8 cellular contexts compared by ENCODE assay signal in genomic region chr6:111605100-111605748, GRCh38. TPM values are rescaled to one million over a fixed set of nuclear protein-coding genes. Genes with fewer than 3 reads are reported as not detected.
DNase-seq lines count a peak whose midpoint lies in the region; ATAC-seq, FAIRE-seq and TF ChIP-seq lines count a peak whose summit lies in the region.

No MANE protein-coding gene starts in this region.

- BruUV-seq in IMR-90 (replicated peaks; lab: Mats Ljungman, UMichigan) (TSS peak; percentile 71), endothelial cell of umbilical vein (replicated peaks; lab: Mats Ljungman, UMichigan) (TSS peak; percentile 59)

- no peaks in the 10 kb centered on the region for H3K9me3 Mint-ChIP-seq in activated CD4-positive, alpha-beta T cell treated with anti-CD3 and anti-CD28 coated beads, Interleukin-2, amount 10 ng/mL, durations not matched to agents 7 days and 5 days

- no peaks in the 10 kb centered on the region; the same call in 1 of the 2 replicates for H4K20me1 ChIP-seq in IMR-90 (ENCODE audit: insufficient read depth, low read length)
- no peaks in the 10 kb centered on the region for H4K20me1 ChIP-seq in endothelial cell of umbilical vein (replicated peaks; ENCODE audit: control insufficient read depth, extremely low read depth, insufficient read depth, low read length)

- H3K18ac ChIP-seq in IMR-90 (ENCODE audit: low read depth, low read length): peak overlapping the region; percentile 99

- H3K4me1 Mint-ChIP-seq in activated CD4-positive, alpha-beta T cell treated with anti-CD3 and anti-CD28 coated beads, Interleukin-2, amount 10 ng/mL, durations not matched to agents 7 days and 5 days: peaks cover 47% of the 10 kb centered on the region

- H3K9ac ChIP-seq in IMR-90 (ENCODE audit: low read depth, low read length) (peak overlapping the region; percentile 87), endothelial cell of umbilical vein (replicated peaks; ENCODE audit: extremely low read depth, insufficient read depth, low read length) (peak overlapping the region; percentile 66), stomach smooth muscle (ENCODE audit: low read length in 2 of 2) (peak overlapping the region; percentile 86 to 96)

- peak overlapping the region; percentile 98 for H2BK5ac ChIP-seq in IMR-90 (ENCODE audit: low read depth, low read length, poor library complexity, severe bottlenecking)

- H3K79me1 ChIP-seq in IMR-90 (ENCODE audit: low read depth in 1 of 2, low read length in 2 of 2): peaks cover 13 to 50% of the 10 kb centered on the region in 2 experiments

- H4K8ac ChIP-seq in IMR-90 (ENCODE audit: low read depth in 2 of 2, low read length in 2 of 2): peak overlapping the region; percentile 89 to 91

- peak overlapping the region; percentile 98 for H3K56ac ChIP-seq in IMR-90 (ENCODE audit: extremely low read depth, insufficient read depth, low read length)

- H3K79me2 ChIP-seq in endothelial cell of umbilical vein (ENCODE audit: control insufficient read depth, insufficient read depth, low read length): no peaks in the 10 kb centered on the region

- TF ChIP-seq POLR2A in IMR-90 (IDR thresholded peaks at IDR 0.05; ENCODE audit: low read depth, low read length): no peak; the same call in 1 of the 2 replicates
- TF ChIP-seq POLR2A in endothelial cell of umbilical vein (IDR thresholded peaks at IDR 0.05; ENCODE audit: low read depth, low read length): no peak

- FAIRE-seq in endothelial cell of umbilical vein (lab: Jason Lieb, UNC): peak; percentile 80

- POLR2A ChIA-PET in IMR-90 (lab: Charles Lee; ENCODE audit: unreplicated experiment) (interaction anchor here (0.5 to 1.0 kb wide), 5 partner anchors 15 to 122 kb away, joined by 3 to 10 read pairs (median 3); partner anchors contain the start of gene REV3L), endothelial cell of umbilical vein (lab: Charles Lee) (interaction anchor here (0.6 to 1.6 kb wide), 2 partner anchors 121 to 246 kb away, joined by 5 to 6 read pairs; no protein-coding TSS in a partner anchor)
- POLR2A ChIA-PET in activated CD4-positive, alpha-beta T cell treated with anti-CD3 and anti-CD28 coated beads, Interleukin-2, amount 10 ng/mL, durations not matched to agents 7 days and 5 days (lab: Charles Lee): interaction anchor here (0.7 kb wide), 1 partner anchor 140 kb away, joined by 6 read pairs; no protein-coding TSS in a partner anchor

- peak overlapping the region; percentile 90 for H3K23ac ChIP-seq in IMR-90 (ENCODE audit: low read depth, low read length)

- peak; percentile 18; the same call in 1 of the 2 replicates for TF ChIP-seq RAD21 in IMR-90 (IDR thresholded peaks at IDR 0.05; ENCODE audit: low read length)

- H3K4me2 ChIP-seq in IMR-90 (ENCODE audit: low read depth, low read length) (peak overlapping the region; percentile 80), endothelial cell of umbilical vein (ENCODE audit: insufficient read depth, low read length) (peak overlapping the region; percentile 87)

- dilution Hi-C loops in IMR-90 (cut with HindIII; ENCODE audit: low sequenced_read_pairs, unreplicated experiment): no loop called here
- dilution Hi-C loops in endothelial cell of umbilical vein (cut with MboI; ENCODE audit: extremely low pct_ligation_motif_present, low sequenced_read_pairs): no loop called here

- DNase-seq in GF-D8 (lab: John Stamatoyannopoulos, UW): peak; percentile 53
- peak; percentile 86 for DNase-seq in IMR-90
- DNase-seq in activated CD4-positive, alpha-beta T cell treated with anti-CD3 and anti-CD28 coated beads, Interleukin-2, amount 10 ng/mL, durations not matched to agents 7 days and 5 days: peak; percentile 43
- peak; percentile 77 for DNase-seq in endothelial cell of umbilical vein (ENCODE audit: low read depth, low spot score)
- DNase-seq in mesenteric fat pad (ENCODE audit: low spot score): no peak

- H3K14ac ChIP-seq in IMR-90 (replicated peaks; ENCODE audit: low read depth, low read length): peak overlapping the region; percentile 93

- H3K9me3 ChIP-seq in IMR-90 (ENCODE audit: control insufficient read depth, insufficient read depth, low read length) (no peaks in the 10 kb centered on the region), endothelial cell of umbilical vein (replicated peaks; ENCODE audit: control insufficient read depth, insufficient read depth, low read length) (no peaks in the 10 kb centered on the region), mesodermal cell (ENCODE audit: control insufficient read depth, low read length) (no peaks in the 10 kb centered on the region), stomach smooth muscle (ENCODE audit: control insufficient read depth in 2 of 2, low read length in 2 of 2) (no peaks in the 10 kb centered on the region)

- no CpG with 5 or more reads among the region's 18 CpGs for WGBS in IMR-90 (ENCODE audit: extremely low coverage in 2 of 2, insufficient read length in 1 of 2), 2 experiments
- 2 to 4% methylated on average over 9 of the region's 18 CpGs for WGBS in mesodermal cell (ENCODE audit: insufficient coverage in 2 of 2), 2 experiments

- CTCF ChIA-PET in IMR-90 (lab: Yijun Ruan, JAX) (interaction anchor here (0.9 to 1.3 kb wide), 3 partner anchors 40 to 402 kb away, joined by 3 read pairs; a partner anchor contains a TSS), endothelial cell of umbilical vein (lab: Charles Lee) (interaction anchor here (0.7 to 2.5 kb wide), 13 partner anchors 8 to 594 kb away, joined by 3 to 11 read pairs (median 4); a partner anchor contains a TSS)
- CTCF ChIA-PET in activated CD4-positive, alpha-beta T cell treated with anti-CD3 and anti-CD28 coated beads, Interleukin-2, amount 10 ng/mL, durations not matched to agents 7 days and 5 days (lab: Charles Lee): interaction anchor here (0.6 to 1.9 kb wide), 10 partner anchors 11 to 1566 kb away, joined by 3 to 10 read pairs (median 4); a partner anchor contains a TSS

- peak overlapping the region; percentile 83 for H2BK15ac ChIP-seq in IMR-90 (ENCODE audit: low read depth, low read length)

- in situ Hi-C loops in IMR-90 (cut with MboI; ENCODE audit: low sequenced_read_pairs): no loop called here

- H2AFZ ChIP-seq in IMR-90 (replicated peaks; ENCODE audit: low read length, poor library complexity) (peak overlapping the region; percentile 75), endothelial cell of umbilical vein (ENCODE audit: low read depth, low read length) (peak overlapping the region; percentile 5)

- peak overlapping the region; percentile 88 for H2AK9ac ChIP-seq in IMR-90 (replicated peaks; ENCODE audit: low read depth, low read length, poor library complexity)

- H3K36me3 Mint-ChIP-seq in activated CD4-positive, alpha-beta T cell treated with anti-CD3 and anti-CD28 coated beads, Interleukin-2, amount 10 ng/mL, durations not matched to agents 7 days and 5 days (ENCODE audit: low read depth): peaks cover 9% of the 10 kb centered on the region

- peak overlapping the region; percentile 85 for H2AK5ac ChIP-seq in IMR-90 (ENCODE audit: low read depth, low read length)

- intact Hi-C loops in IMR-90 (cut with micrococcal nuclease): loop anchor here (1.0 to 2.0 kb wide), 3 partner anchors 14 to 121 kb away; no protein-coding TSS in a partner anchor
- intact Hi-C loops in endothelial cell of umbilical vein (cut with micrococcal nuclease): loop anchor here (1.0 to 2.0 kb wide), 2 partner anchors 37 to 438 kb away; no protein-coding TSS in a partner anchor

- no peaks in the 10 kb centered on the region for H3K27me3 Mint-ChIP-seq in activated CD4-positive, alpha-beta T cell treated with anti-CD3 and anti-CD28 coated beads, Interleukin-2, amount 10 ng/mL, durations not matched to agents 7 days and 5 days

- H3K9me1 ChIP-seq in IMR-90 (ENCODE audit: insufficient read depth, low read length) (peaks cover 13% of the 10 kb centered on the region), endothelial cell of umbilical vein (replicated peaks; ENCODE audit: control insufficient read depth, extremely low read depth, insufficient read depth, low read length) (no peaks in the 10 kb centered on the region)

- peak overlapping the region; percentile 82 for H4K5ac ChIP-seq in IMR-90 (ENCODE audit: low read depth, low read length)

- TF ChIP-seq CTCF in IMR-90 (conservative IDR thresholded peaks at IDR 0.05; ENCODE audit: low read depth, low read length) (no peak), endothelial cell of umbilical vein (IDR thresholded peaks at IDR 0.05; ENCODE audit: extremely low read depth in 1 of 2, insufficient read depth in 1 of 2, low read depth in 1 of 2, low read length in 2 of 2) (no peak)

- H3K4me3 ChIP-seq in IMR-90 (ENCODE audit: insufficient read depth, low read depth, low read length) (peak overlapping the region; percentile 55), endothelial cell of umbilical vein (replicated peaks in 1 of 3; ENCODE audit: insufficient read depth in 1 of 3, low read depth in 1 of 3, low read length in 3 of 3) (peak overlapping the region; percentile 37 to 44 (median 38)), mesodermal cell (ENCODE audit: extremely low read depth, insufficient read depth, low read length, poor library complexity, severe bottlenecking) (peak overlapping the region; percentile 49), stomach smooth muscle (ENCODE audit: low read length in 2 of 2) (peak overlapping the region; percentile 83 to 84)

- H3K27ac ChIP-seq in IMR-90 (ENCODE audit: insufficient read depth, low read length) (peak overlapping the region; percentile 97), endothelial cell of umbilical vein (ENCODE audit: insufficient read depth, low read depth, low read length) (peak overlapping the region; percentile 92), mesodermal cell (ENCODE audit: low read depth, low read length, severe bottlenecking) (peak overlapping the region; percentile 87), stomach smooth muscle (ENCODE audit: low read length) (peak overlapping the region; percentile 99)

- H3K4me1 ChIP-seq in IMR-90 (ENCODE audit: control insufficient read depth, insufficient read depth, low read length): peaks cover 30% of the 10 kb centered on the region
- peaks cover 59% of the 10 kb centered on the region for H3K4me1 ChIP-seq in endothelial cell of umbilical vein (ENCODE audit: control insufficient read depth, extremely low read depth, insufficient read depth, low read length)
- peaks cover 23% of the 10 kb centered on the region for H3K4me1 ChIP-seq in mesodermal cell (ENCODE audit: control insufficient read depth, insufficient read depth, low read length, poor library complexity, severe bottlenecking)
- H3K4me1 ChIP-seq in stomach smooth muscle (ENCODE audit: control insufficient read depth, insufficient read depth, low read length): peaks cover 49% of the 10 kb centered on the region

- peak overlapping the region; percentile 92 for H3K27ac Mint-ChIP-seq in activated CD4-positive, alpha-beta T cell treated with anti-CD3 and anti-CD28 coated beads, Interleukin-2, amount 10 ng/mL, durations not matched to agents 7 days and 5 days

- H3K27me3 ChIP-seq in IMR-90 (ENCODE audit: control insufficient read depth, insufficient read depth, low read length): no peaks in the 10 kb centered on the region
- no peaks in the 10 kb centered on the region for H3K27me3 ChIP-seq in endothelial cell of umbilical vein (ENCODE audit: control insufficient read depth in 2 of 2, insufficient read depth in 2 of 2, low read length in 2 of 2)
- no peaks in the 10 kb centered on the region for H3K27me3 ChIP-seq in stomach smooth muscle (ENCODE audit: control insufficient read depth in 1 of 2, insufficient read depth in 2 of 2, low read length in 2 of 2)

- peak overlapping the region; percentile 96 for H3K4ac ChIP-seq in IMR-90 (ENCODE audit: low read depth, low read length)

- peak overlapping the region; percentile 95 for H2BK120ac ChIP-seq in IMR-90 (ENCODE audit: low read depth, low read length)

- peak overlapping the region; percentile 75 for H2BK20ac ChIP-seq in IMR-90 (ENCODE audit: low read depth, low read length)

- H3K36me3 ChIP-seq in IMR-90 (ENCODE audit: control insufficient read depth, insufficient read depth, low read length) (no peaks in the 10 kb centered on the region; the same call in 1 of the 2 replicates), endothelial cell of umbilical vein (ENCODE audit: control insufficient read depth in 2 of 2, extremely low read depth in 1 of 2, insufficient read depth in 2 of 2, low read length in 2 of 2) (no peaks in the 10 kb centered on the region), mesodermal cell (ENCODE audit: control insufficient read depth, insufficient read depth, low read length) (no peaks in the 10 kb centered on the region), stomach smooth muscle (ENCODE audit: control insufficient read depth in 2 of 2, insufficient read depth in 2 of 2, low read length in 2 of 2) (no peaks in the 10 kb centered on the region)

- peak overlapping the region; percentile 97 for H4K91ac ChIP-seq in IMR-90 (ENCODE audit: insufficient read depth, low read depth, low read length)

- ATAC-seq in GM21717 (IDR thresholded peaks at IDR 0.05; ENCODE audit: unreplicated experiment) (peak; percentile 37), IMR-90 (ENCODE audit: low read depth) (peak; percentile 42)

- peak overlapping the region; percentile 89 for H3K4me3 Mint-ChIP-seq in activated CD4-positive, alpha-beta T cell treated with anti-CD3 and anti-CD28 coated beads, Interleukin-2, amount 10 ng/mL, durations not matched to agents 7 days and 5 days

RNA-seq across cellular contexts. Expression of gene TRAF3IP2, which starts 0.5 kb away (rescaled TPM):
- total RNA-seq in IMR-90 (2012; rRNA removed) (11.7 and 15.2 TPM in 2 replicates), endothelial cell of umbilical vein (16.5 and 19.2 TPM in 2 replicates), mesenteric fat pad (29.9 TPM)
- polyA plus RNA-seq in IMR-90 (2012; rRNA removed) (12.8 and 14.9 TPM in 2 replicates), endothelial cell of umbilical vein (17.1 and 18.1 TPM in 2 replicates)
- 12.6 and 14.2 TPM in 2 replicates for polyA plus RNA-seq in IMR-90 (2012; cell fraction: cytosol; rRNA removed)
- polyA plus RNA-seq in IMR-90 (2012; cell fraction: nucleus; rRNA removed; ENCODE audit: low replicate concordance): 8.7 and 9.4 TPM in 2 replicates
- 10 to 100 TPM; 30.2 to 34.1 TPM for total RNA-seq in activated CD4-positive, alpha-beta T cell treated with anti-CD3 and anti-CD28 coated beads, Interleukin-2, amount 10 ng/mL, durations not matched to agents 7 days and 5 days
- polyA plus RNA-seq in endothelial cell of umbilical vein (2011; cell fraction: cytosol; rRNA removed): 21.0 and 24.8 TPM in 2 replicates
- 12.4 and 13.2 TPM in 2 replicates for polyA plus RNA-seq in endothelial cell of umbilical vein (2011; cell fraction: nucleus; rRNA removed)
- 12.8 and 16.4 TPM in 2 replicates for polyA plus RNA-seq in endothelial cell of umbilical vein (2012)
- polyA minus RNA-seq in endothelial cell of umbilical vein: 17.3 and 17.8 TPM in 2 replicates
- polyA minus RNA-seq in endothelial cell of umbilical vein (2011; cell fraction: cytosol; rRNA and poly(A)+ RNA removed): 13.4 TPM
- 6.3 and 8.6 TPM in 2 replicates for polyA minus RNA-seq in endothelial cell of umbilical vein (2011; cell fraction: nucleus; rRNA and poly(A)+ RNA removed)
- 10.9 TPM for polyA plus RNA-seq in mesodermal cell (2013, experiment 1 of 2)
- polyA plus RNA-seq in mesodermal cell (2013, experiment 2 of 2): 8.2 TPM
